ENCODE assay signal across 11 cellular contexts in the genomic region with DNA sequence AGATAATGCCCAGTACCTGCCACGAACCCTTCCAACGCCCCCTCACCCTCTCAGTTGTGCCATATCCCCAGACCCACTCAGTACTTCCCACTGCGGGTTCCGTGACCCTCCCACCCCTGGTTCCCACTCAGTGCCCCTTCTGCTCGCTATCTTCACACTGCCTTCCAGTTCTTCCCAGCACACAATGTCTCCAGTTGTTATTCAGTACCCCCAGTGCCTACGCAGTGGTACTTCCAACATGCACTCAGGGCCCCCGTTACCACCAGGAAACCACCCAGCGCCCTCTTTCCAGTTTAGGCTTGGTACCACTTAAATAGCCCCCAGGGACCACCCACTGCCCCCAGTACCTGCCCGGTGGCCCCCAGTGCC. TPM values are rescaled to one million over a fixed set of nuclear protein-coding genes. Genes with fewer than 3 reads are reported as not detected.
DNase-seq lines count a peak whose midpoint lies in the region; ATAC-seq and TF ChIP-seq lines count a peak whose summit lies in the region.
"Had no signal": no experiment of that assay in that cellular context is flagged by ENCODE, and none has a peak within 500 bp of the region (broad histone marks: within the 10 kb centered on the region; RNA-seq: fewer than 3 reads in every experiment).

No MANE protein-coding gene starts in this region.

- no peak for TF ChIP-seq CTCF in MM.1S (IDR thresholded peaks at IDR 0.05; ENCODE audit: low read length)
- no peak for TF ChIP-seq CTCF in GM10248 (IDR thresholded peaks at IDR 0.05; ENCODE audit: control extremely low read depth, extremely low read depth, low read depth, missing control alignments)

- H2AFZ ChIP-seq in MM.1S (ENCODE audit: low read length), result no peak overlapping the region
- H2AFZ ChIP-seq in trophoblast cell (ENCODE audit: insufficient read depth, low read length, poor library complexity), result no peak overlapping the region

- no peaks in the 10 kb centered on the region for H4K20me1 ChIP-seq in MM.1S (ENCODE audit: insufficient read depth, low read length)

- H2BK5ac ChIP-seq in trophoblast cell (ENCODE audit: low read depth, low read length, poor library complexity), result no peak overlapping the region

- H3K27me3 ChIP-seq in MM.1S (replicated peaks; ENCODE audit: insufficient read depth, low read length) (peaks cover 27% of the 10 kb centered on the region), trophoblast cell (ENCODE audit: insufficient read depth, low read length) (peaks cover 13% of the 10 kb centered on the region)

- H3K79me2 ChIP-seq in MM.1S (ENCODE audit: low read length) (no peaks in the 10 kb centered on the region), trophoblast cell (ENCODE audit: control insufficient read depth, insufficient read depth, low read length, poor library complexity) (no peaks in the 10 kb centered on the region)

- no peak overlapping the region for H3K14ac ChIP-seq in trophoblast cell (ENCODE audit: low read length)

- H3K4me1 ChIP-seq in MM.1S (ENCODE audit: low read length), result no peaks in the 10 kb centered on the region
- peaks cover 11 to 14% of the 10 kb centered on the region in 2 experiments for H3K4me1 ChIP-seq in trophoblast cell (ENCODE audit: control insufficient read depth in 1 of 2, insufficient read depth in 2 of 2, low read length in 2 of 2)
- H3K4me1 ChIP-seq: prostate gland had no signal

- no peaks in the 10 kb centered on the region for H3K36me3 ChIP-seq in MM.1S (replicated peaks; ENCODE audit: insufficient read depth, low read length)
- H3K36me3 ChIP-seq in trophoblast cell (ENCODE audit: control insufficient read depth in 1 of 2, insufficient read depth in 2 of 2, low read length in 2 of 2), result no peaks in the 10 kb centered on the region
- H3K36me3 ChIP-seq: prostate gland had no signal

- H2BK120ac ChIP-seq in trophoblast cell (ENCODE audit: insufficient read depth, low read length, poor library complexity), result no peak overlapping the region

- peaks cover 7% of the 10 kb centered on the region for H3K4me1 Mint-ChIP-seq in activated CD4-positive, alpha-beta T cell treated with anti-CD3 and anti-CD28 coated beads for 36 hours

- no peak overlapping the region for H3K18ac ChIP-seq in trophoblast cell (ENCODE audit: low read length)

- no peak overlapping the region for H3K27ac Mint-ChIP-seq in activated CD4-positive, alpha-beta T cell treated with anti-CD3 and anti-CD28 coated beads for 36 hours

- H3K9ac ChIP-seq in MM.1S (ENCODE audit: low read length), result no peak overlapping the region
- no peak overlapping the region for H3K9ac ChIP-seq in trophoblast cell (ENCODE audit: low read length)

- DNase-seq in activated CD4-positive, alpha-beta T cell treated with anti-CD3 and anti-CD28 coated beads for 36 hours, result no peak
- DNase-seq in activated CD4-positive, alpha-beta T cell treated with anti-CD3 and anti-CD28 coated beads for 1 hour, result no peak
- no peak for DNase-seq in MM.1S
- peak; percentile 28 for DNase-seq in cerebellar cortex (ENCODE audit: low spot score)
- DNase-seq in trophoblast cell, result no peak
- no peak for DNase-seq in HT-29 (ENCODE audit: low spot score)
- DNase-seq in SW 1271 (lab: John Stamatoyannopoulos, UW), result no peak
- no peak for DNase-seq in GM10248 (ENCODE audit: extremely low spot score)
- DNase-seq: NCI-H226 had no signal

- CTCF ChIA-PET in activated CD4-positive, alpha-beta T cell treated with anti-CD3 and anti-CD28 coated beads for 36 hours (lab: Charles Lee), result interaction anchor here (0.6 to 3.6 kb wide), 37 partner anchors 8 to 1170 kb away, joined by 3 to 81 read pairs (median 3); no protein-coding TSS in a partner anchor
- CTCF ChIA-PET in GM10248 (lab: Yijun Ruan, JAX), result interaction anchor here (0.6 to 18.2 kb wide), 68 partner anchors 8 to 412 kb away, joined by 3 to 439 read pairs (median 5); a partner anchor contains a TSS

- no peak for ATAC-seq in activated CD4-positive, alpha-beta T cell treated with anti-CD3 and anti-CD28 coated beads for 36 hours

- H3K27me3 Mint-ChIP-seq in activated CD4-positive, alpha-beta T cell treated with anti-CD3 and anti-CD28 coated beads for 36 hours, result peaks cover 30% of the 10 kb centered on the region

- no peak overlapping the region for H3K23ac ChIP-seq in trophoblast cell (ENCODE audit: low read length)

- H3K4ac ChIP-seq in trophoblast cell (ENCODE audit: low read depth, low read length), result no peak overlapping the region

- H4K8ac ChIP-seq in trophoblast cell (ENCODE audit: low read depth, low read length), result no peak overlapping the region

- H2AK5ac ChIP-seq in trophoblast cell (ENCODE audit: low read length), result no peak overlapping the region

- H4K91ac ChIP-seq in trophoblast cell (ENCODE audit: low read depth, low read length), result peak overlapping the region; percentile 96

- intact Hi-C loops in activated CD4-positive, alpha-beta T cell treated with anti-CD3 and anti-CD28 coated beads for 36 hours (cut with DNase I, micrococcal nuclease), result loop anchor here (1.0 to 10.0 kb wide), 6 partner anchors 18 to 350 kb away; no protein-coding TSS in a partner anchor

- H3K79me1 ChIP-seq in trophoblast cell (ENCODE audit: low read length), result peaks cover 3% of the 10 kb centered on the region

- H3K4me3 Mint-ChIP-seq in activated CD4-positive, alpha-beta T cell treated with anti-CD3 and anti-CD28 coated beads for 36 hours, result peak overlapping the region; percentile 58

- peak overlapping the region; percentile 12 for H2BK12ac ChIP-seq in trophoblast cell (ENCODE audit: low read length)

- H3K9me3 ChIP-seq in MM.1S (replicated peaks; ENCODE audit: insufficient read depth, low read length), result no peaks in the 10 kb centered on the region
- peaks cover 2% of the 10 kb centered on the region for H3K9me3 ChIP-seq in trophoblast cell (ENCODE audit: insufficient read depth, low read depth, low read length)
- H3K9me3 ChIP-seq: prostate gland had no signal

- no CpG with 5 or more reads among the region's 9 CpGs for WGBS in trophoblast cell (ENCODE audit: extremely low coverage, insufficient coverage, insufficient read length)

- H3K4me3 ChIP-seq in MM.1S (ENCODE audit: low read length) (peak overlapping the region; percentile 76; the same call in 1 of the 2 replicates), trophoblast cell (ENCODE audit: low read depth, low read length) (no peak overlapping the region)

- H3K9me2 ChIP-seq in MM.1S (replicated peaks; ENCODE audit: insufficient read depth, low read length), result no peaks in the 10 kb centered on the region

- POLR2A ChIA-PET in activated CD4-positive, alpha-beta T cell treated with anti-CD3 and anti-CD28 coated beads for 36 hours (lab: Charles Lee), result interaction anchor here (1.0 to 1.3 kb wide), 2 partner anchors 9 to 131 kb away, joined by 4 to 6 read pairs; no protein-coding TSS in a partner anchor
- POLR2A ChIA-PET in GM10248 (lab: Yijun Ruan, JAX), result no interaction called here

- H3K9me3 Mint-ChIP-seq in activated CD4-positive, alpha-beta T cell treated with anti-CD3 and anti-CD28 coated beads for 36 hours (ENCODE audit: low read depth), result no peaks in the 10 kb centered on the region

- H3K4me2 ChIP-seq in MM.1S (ENCODE audit: low read depth, low read length), result peak overlapping the region; percentile 66; the same call in 1 of the 2 replicates
- H3K4me2 ChIP-seq in trophoblast cell (ENCODE audit: low read length), result no peak overlapping the region

- H4K12ac ChIP-seq in trophoblast cell (ENCODE audit: low read depth, low read length), result no peak overlapping the region

- no peaks in the 10 kb centered on the region for H3F3A ChIP-seq in MM.1S (ENCODE audit: insufficient read depth, low read length)

- H3K27ac ChIP-seq in MM.1S (ENCODE audit: low read length), result no peak overlapping the region
- no peak overlapping the region for H3K27ac ChIP-seq in trophoblast cell (ENCODE audit: low read depth, low read length)
- H3K27ac ChIP-seq: prostate gland had no signal

- no peaks in the 10 kb centered on the region for H3K36me3 Mint-ChIP-seq in activated CD4-positive, alpha-beta T cell treated with anti-CD3 and anti-CD28 coated beads for 36 hours (ENCODE audit: low read depth)

RNA-seq across cellular contexts. Expression of a gene that starts 30.6 kb away (rescaled TPM):
- total RNA-seq in activated CD4-positive, alpha-beta T cell treated with anti-CD3 and anti-CD28 coated beads for 36 hours, result not detected
- polyA plus RNA-seq in trophoblast cell (2013), result 0.37 and 0.38 TPM in 2 replicates
- total RNA-seq in HT-29 (2014; rRNA removed; shearing (Covaris generic)), result 0.05 TPM in 1 of 2 replicates, not detected in the other
- total RNA-seq: Right ventricle myocardium inferior had no signal
